28 cellular contexts compared by ENCODE assay signal in the genomic region with DNA sequence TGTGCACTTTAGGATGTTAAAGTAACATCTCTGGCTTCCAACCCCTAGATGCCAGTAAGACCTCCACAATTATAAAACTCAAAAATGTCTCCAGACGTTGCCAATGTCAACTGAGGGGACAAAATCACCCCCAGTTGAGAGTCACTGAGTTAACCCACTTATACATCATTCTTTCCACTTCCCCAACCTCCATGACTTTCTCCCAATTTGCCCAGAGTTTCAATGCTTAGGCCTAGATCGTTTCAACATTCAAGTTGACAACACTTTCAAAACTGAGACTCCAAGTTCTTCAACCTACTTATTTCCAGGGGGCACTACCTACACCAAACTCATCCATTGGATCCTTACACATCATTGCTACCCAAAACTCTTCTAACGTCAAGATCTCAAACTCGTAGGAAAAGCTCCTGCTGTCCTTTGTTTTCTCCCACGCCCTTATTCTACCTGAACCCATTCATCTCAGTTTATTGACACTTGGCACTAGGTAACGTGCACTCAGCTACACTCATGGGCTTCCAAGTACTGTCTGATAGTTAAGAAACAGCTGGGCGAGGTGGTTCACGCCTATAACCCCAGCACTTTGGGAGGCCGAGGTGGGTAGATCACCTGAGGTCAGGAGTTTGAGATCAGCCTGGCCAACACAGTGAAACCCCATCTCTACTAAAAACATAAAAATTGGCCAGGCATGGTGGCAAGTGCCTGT.
"Had no signal": no experiment of that assay in that cellular context is flagged by ENCODE, and none has a peak within 500 bp of the region (broad histone marks: within the 10 kb centered on the region; RNA-seq: fewer than 3 reads in every experiment).

No MANE protein-coding gene starts in this region.

- H3K9me3 Mint-ChIP-seq: activated CD4-positive, alpha-beta T cell treated with anti-CD3 and anti-CD28 coated beads, Interleukin-2, amount 10 ng/mL, durations not matched to agents 7 days and 5 days; activated CD8-positive, alpha-beta T cell treated with anti-CD3 and anti-CD28 coated beads for 36 hours; activated naive CD4-positive, alpha-beta T cell treated with anti-CD3 and anti-CD28 coated beads for 36 hours; activated naive CD4-positive, alpha-beta T cell treated with anti-CD3 and anti-CD28 coated beads, Interleukin-2, amount 50 U/mL, for 24 hours; activated naive CD8-positive, alpha-beta T cell treated with anti-CD3 and anti-CD28 coated beads for 36 hours; activated naive CD8-positive, alpha-beta T cell treated with anti-CD3 and anti-CD28 coated beads, Interleukin-2, amount 50 U/mL, for 24 hours; activated T-cell treated with anti-CD3 and anti-CD28 coated beads, Interleukin-2, amount 50 U/mL, for 4 hours; activated T-helper 17 cell treated with anti-CD3 and anti-CD28 coated beads, Interleukin-2, amount 50 U/mL, for 72 hours; effector memory CD8-positive, alpha-beta T cell had no signal

- H3K36me3 ChIP-seq: adrenal gland, esophagus squamous epithelium had no signal

- H3K4me3 ChIP-seq: adrenal gland, body of pancreas, esophagus squamous epithelium had no signal

- H3K27ac Mint-ChIP-seq: activated CD4-positive, alpha-beta T cell treated with anti-CD3 and anti-CD28 coated beads, Interleukin-2, amount 10 ng/mL, durations not matched to agents 7 days and 5 days; activated CD8-positive, alpha-beta T cell treated with anti-CD3 and anti-CD28 coated beads for 36 hours; activated naive CD4-positive, alpha-beta T cell treated with anti-CD3 and anti-CD28 coated beads for 36 hours; activated naive CD4-positive, alpha-beta T cell treated with anti-CD3 and anti-CD28 coated beads, Interleukin-2, amount 50 U/mL, for 24 hours; activated naive CD8-positive, alpha-beta T cell treated with anti-CD3 and anti-CD28 coated beads for 36 hours; activated naive CD8-positive, alpha-beta T cell treated with anti-CD3 and anti-CD28 coated beads, Interleukin-2, amount 50 U/mL, for 24 hours; activated T-helper 17 cell treated with anti-CD3 and anti-CD28 coated beads, Interleukin-2, amount 50 U/mL, for 72 hours; effector memory CD8-positive, alpha-beta T cell had no signal

- H3K27ac ChIP-seq: adrenal gland, body of pancreas had no signal

- FAIRE-seq: colon had no signal

- H3K4me3 Mint-ChIP-seq: activated CD4-positive, alpha-beta T cell treated with anti-CD3 and anti-CD28 coated beads, Interleukin-2, amount 10 ng/mL, durations not matched to agents 7 days and 5 days; activated CD8-positive, alpha-beta T cell treated with anti-CD3 and anti-CD28 coated beads for 36 hours; activated naive CD4-positive, alpha-beta T cell treated with anti-CD3 and anti-CD28 coated beads for 36 hours; activated naive CD4-positive, alpha-beta T cell treated with anti-CD3 and anti-CD28 coated beads, Interleukin-2, amount 50 U/mL, for 24 hours; activated naive CD8-positive, alpha-beta T cell treated with anti-CD3 and anti-CD28 coated beads for 36 hours; activated naive CD8-positive, alpha-beta T cell treated with anti-CD3 and anti-CD28 coated beads, Interleukin-2, amount 50 U/mL, for 24 hours; activated T-cell treated with anti-CD3 and anti-CD28 coated beads, Interleukin-2, amount 50 U/mL, for 4 hours; activated T-helper 17 cell treated with anti-CD3 and anti-CD28 coated beads, Interleukin-2, amount 50 U/mL, for 72 hours; effector memory CD8-positive, alpha-beta T cell had no signal

- H3K9me3 ChIP-seq: adrenal gland, body of pancreas, esophagus squamous epithelium had no signal

- ATAC-seq: activated CD8-positive, alpha-beta T cell treated with anti-CD3 and anti-CD28 coated beads for 36 hours; activated naive CD8-positive, alpha-beta T cell treated with anti-CD3 and anti-CD28 coated beads, Interleukin-2, amount 50 U/mL, for 24 hours; activated T-cell treated with anti-CD3 and anti-CD28 coated beads, Interleukin-2, amount 50 U/mL, for 4 hours; activated T-helper 17 cell treated with anti-CD3 and anti-CD28 coated beads, Interleukin-2, amount 50 U/mL, for 72 hours; body of pancreas; effector memory CD8-positive, alpha-beta T cell had no signal

- DNase-seq: activated CD4-positive, alpha-beta T cell treated with anti-CD3 and anti-CD28 coated beads for 1 hour; activated CD4-positive, alpha-beta T cell treated with anti-CD3 and anti-CD28 coated beads for 4 hours; activated CD4-positive, alpha-beta T cell treated with anti-CD3 and anti-CD28 coated beads, Interleukin-2, amount 10 ng/mL, durations not matched to agents 7 days and 5 days; activated CD4-positive, alpha-beta T cell treated with anti-CD3 and anti-CD28 coated beads, Interleukin-2, amount 50 U/mL, for 48 hours; activated CD8-positive, alpha-beta memory T cell treated with anti-CD3 and anti-CD28 coated beads for 24 hours; activated CD8-positive, alpha-beta T cell treated with anti-CD3 and anti-CD28 coated beads for 36 hours; activated effector memory CD4-positive, alpha-beta T cell treated with Interleukin-2 at 50 U/mL for 16 hours; activated gamma-delta T cell treated with Interleukin-2 at 50 U/mL for 16 hours; activated naive CD4-positive, alpha-beta T cell treated with anti-CD3 and anti-CD28 coated beads for 36 hours; activated naive CD8-positive, alpha-beta T cell treated with anti-CD3 and anti-CD28 coated beads for 36 hours; activated naive CD8-positive, alpha-beta T cell treated with anti-CD3 and anti-CD28 coated beads, Interleukin-2, amount 50 U/mL, for 24 hours; activated T-cell treated with anti-CD3 and anti-CD28 coated beads, Interleukin-2, amount 50 U/mL, for 4 hours; adrenal gland; amygdala; aorta; body of pancreas; caudate nucleus; cortex of kidney; dermis blood vessel endothelial cell; effector CD4-positive, alpha-beta T cell; effector memory CD8-positive, alpha-beta T cell; erythroblast; esophagus squamous epithelium; foreskin melanocyte; T-helper 2 cell had no signal

- H3K36me3 Mint-ChIP-seq: activated naive CD8-positive, alpha-beta T cell treated with anti-CD3 and anti-CD28 coated beads for 36 hours had no signal

- H3K4me1 Mint-ChIP-seq: activated CD4-positive, alpha-beta T cell treated with anti-CD3 and anti-CD28 coated beads, Interleukin-2, amount 10 ng/mL, durations not matched to agents 7 days and 5 days; activated naive CD4-positive, alpha-beta T cell treated with anti-CD3 and anti-CD28 coated beads, Interleukin-2, amount 50 U/mL, for 24 hours; activated naive CD8-positive, alpha-beta T cell treated with anti-CD3 and anti-CD28 coated beads for 36 hours; activated naive CD8-positive, alpha-beta T cell treated with anti-CD3 and anti-CD28 coated beads, Interleukin-2, amount 50 U/mL, for 24 hours; activated T-helper 17 cell treated with anti-CD3 and anti-CD28 coated beads, Interleukin-2, amount 50 U/mL, for 72 hours had no signal
